Comparison of ENCODE assay signal across 20 cellular contexts in genomic region chr1:9481048-9481447, GRCh38. TPM values are rescaled to one million over a fixed set of nuclear protein-coding genes. Genes with fewer than 3 reads are reported as not detected.
DNase-seq lines count a peak whose midpoint lies in the region; ATAC-seq, FAIRE-seq and TF ChIP-seq lines count a peak whose summit lies in the region.
"Had no signal": no experiment of that assay in that cellular context is flagged by ENCODE, and none has a peak within 500 bp of the region (broad histone marks: within the 10 kb centered on the region; RNA-seq: fewer than 3 reads in every experiment).

No MANE protein-coding gene starts in this region.

- no peak for TF ChIP-seq POLR2A in HepG2 (IDR thresholded peaks at IDR 0.05; ENCODE audit: insufficient read depth in 1 of 2, low read depth in 2 of 2, low read length in 2 of 2)

- no peaks in the 10 kb centered on the region for H3K9me3 ChIP-seq in HepG2 (ENCODE audit: low read length)
- H3K9me3 ChIP-seq: BE2C, MG63, Peyer's patch had no signal

- POLR2A ChIA-PET in HepG2 (lab: Yijun Ruan, JAX) = interaction anchor here (0.8 kb wide), 1 partner anchor 58 kb away, joined by 3 read pairs; the partner anchor contains the start of gene SLC25A33
- POLR2A ChIA-PET in WTC11 (lab: Charles Lee) = no interaction called here

- DNase-seq in NCI-H1417 (lab: John Stamatoyannopoulos, UW) = peak; percentile 10 to 53 (median 21)
- DNase-seq in NCI-H1417 treated with DMSO at 0.1 percent for 48 hours (lab: John Stamatoyannopoulos, UW) = no peak
- DNase-seq in NCI-H1105 (lab: John Stamatoyannopoulos, UW) = peak; percentile 1
- DNase-seq in NCI-H510A treated with DMSO at 0.1 percent for 48 hours (lab: John Stamatoyannopoulos, UW) = peak; percentile 99
- DNase-seq in HepG2 (ENCODE audit: low spot score) = no peak
- DNase-seq in cortex of kidney (lab: John Stamatoyannopoulos, UW) = no peak
- DNase-seq in WTC11 (ENCODE audit: low spot score) = no peak
- DNase-seq in DMS153 treated with DMSO at 0.1 percent for 48 hours (lab: John Stamatoyannopoulos, UW; ENCODE audit: unreplicated experiment) = no peak
- DNase-seq: 8988T; BE2C; CD4-positive, alpha-beta T cell; DMS 273 treated with DMSO at 0.1 percent for 48 hours; HFFc6; MG63; NCI-H1930; NCI-H2227 treated with DMSO at 0.1 percent for 48 hours; NCI-H82; Peyer's patch had no signal

- H3K4me1 ChIP-seq in HepG2 (ENCODE audit: insufficient read depth, low read length) = peaks cover 30% of the 10 kb centered on the region
- H3K4me1 ChIP-seq: BE2C, Peyer's patch had no signal

- H3K36me3 Mint-ChIP-seq in WTC11 = no peaks in the 10 kb centered on the region

- 0 out of 2 replicates have a peak overlapping the region, but pooled peaks have one; percentile 20 for H3K4me2 ChIP-seq in HepG2 (ENCODE audit: low read depth, low read length)

- FAIRE-seq in HepG2 (lab: Jason Lieb, UNC) = no peak
- FAIRE-seq: GM19239 had no signal

- TF ChIP-seq CTCF in HepG2 (CRISPR knock-in tag; IDR thresholded peaks at IDR 0.05) (no peak), WTC11 (IDR thresholded peaks at IDR 0.05) (no peak)

- no peak for TF ChIP-seq RAD21 in HepG2 (CRISPR knock-in tag; IDR thresholded peaks at IDR 0.05)

- H3K9ac ChIP-seq in HepG2 (ENCODE audit: insufficient read depth, low read depth, low read length) = no peak overlapping the region

- H3K27ac ChIP-seq in HepG2 (ENCODE audit: extremely low read length, insufficient read depth, low read length) = no peak overlapping the region
- H3K27ac ChIP-seq: Peyer's patch had no signal

- no peak overlapping the region for H2AFZ ChIP-seq in HepG2 (ENCODE audit: low read length)

- no peak overlapping the region for H3K4me3 ChIP-seq in HepG2 (replicated peaks in 1 of 3; ENCODE audit: insufficient read depth in 1 of 3, low read depth in 2 of 3, low read length in 3 of 3)
- H3K4me3 ChIP-seq: MG63, Peyer's patch had no signal

- TF ChIP-seq EP300 in HepG2 (IDR thresholded peaks at IDR 0.05; ENCODE audit: low read depth in 2 of 2, low read length in 2 of 2) (no peak), HepG2 (CRISPR knock-in tag; IDR thresholded peaks at IDR 0.05; ENCODE audit: borderline replicate concordance) (no peak)

- intact Hi-C loops in HepG2 (cut with micrococcal nuclease; ENCODE audit: unreplicated experiment) = no loop called here

- no peak overlapping the region for H3K27ac Mint-ChIP-seq in WTC11
- H3K27ac Mint-ChIP-seq: CD4-positive, alpha-beta T cell; HFFc6 had no signal

- H3K4me3 Mint-ChIP-seq in WTC11 = no peak overlapping the region
- H3K4me3 Mint-ChIP-seq: CD4-positive, alpha-beta T cell; HFFc6 had no signal

- BruUV-seq in HepG2 (replicated peaks; lab: Mats Ljungman, UMichigan) = no TSS peak

- in situ Hi-C loops in HepG2 (cut with HindIII; ENCODE audit: extremely low pct_ligation_motif_present, low pct_unique_long_range_greater_than_20kb) = no loop called here

- H3K4me1 Mint-ChIP-seq in WTC11 = no peaks in the 10 kb centered on the region

- H3K27me3 Mint-ChIP-seq in WTC11 (ENCODE audit: low read depth) = no peaks in the 10 kb centered on the region

- H3K79me2 ChIP-seq in HepG2 (ENCODE audit: insufficient read depth, low read length) = no peaks in the 10 kb centered on the region

- H3K36me3 ChIP-seq in HepG2 (replicated peaks in 1 of 2; ENCODE audit: control insufficient read depth in 1 of 2, insufficient read depth in 2 of 2, low read length in 2 of 2) = no peaks in the 10 kb centered on the region
- H3K36me3 ChIP-seq: BE2C, MG63, Peyer's patch had no signal

- no peaks in the 10 kb centered on the region for H3K9me3 Mint-ChIP-seq in WTC11
- H3K9me3 Mint-ChIP-seq: CD4-positive, alpha-beta T cell; HFFc6 had no signal

- CTCF ChIA-PET in HepG2 (lab: Yijun Ruan, JAX; ENCODE audit: low intra/inter-chr PET ratio, low total read pairs) (no interaction called here), WTC11 (lab: Charles Lee) (interaction anchor here (1.2 to 1.4 kb wide), 2 partner anchors 191 to 214 kb away, joined by 3 to 5 read pairs; no protein-coding TSS in a partner anchor)

- peaks cover 0 to 26% of the 10 kb centered on the region in 2 experiments; a peak in 3 of 5 replicates for H3K27me3 ChIP-seq in HepG2 (ENCODE audit: control insufficient read depth in 1 of 2, insufficient read depth in 2 of 2, low read length in 2 of 2)
- H3K27me3 ChIP-seq: BE2C, MG63, Peyer's patch had no signal

- 10% methylated on average over 6 of the region's 6 CpGs for WGBS in HepG2 (ENCODE audit: low lambda C conversion rate)

- no peaks in the 10 kb centered on the region for H4K20me1 ChIP-seq in HepG2 (ENCODE audit: insufficient read depth, low read length)

- ATAC-seq in HepG2 (no peak), WTC11 (no peak)
- ATAC-seq: Right ventricle myocardium inferior had no signal

TF ChIP-seq in HepG2, 621 proteins besides CTCF, POLR2A, EP300 and RAD21 (continues in another document):
- TF ChIP-seq TBX2 (CRISPR knock-in tag; IDR thresholded peaks at IDR 0.05; ENCODE audit: borderline replicate concordance) = no peak
- TF ChIP-seq CSRNP2 (CRISPR knock-in tag; conservative IDR thresholded peaks at IDR 0.05; ENCODE audit: low read depth) = no peak
- 0 out of 2 replicates have a peak, but pooled peaks have one; percentile 53 for TF ChIP-seq NFIB (CRISPR knock-in tag; IDR thresholded peaks at IDR 0.05; ENCODE audit: borderline replicate concordance)

TF ChIP-seq in WTC11, 78 proteins besides CTCF, POLR2A, EP300 and RAD21 (continues in another document):
- TF ChIP-seq TP53 (CRISPR knock-in tag; IDR thresholded peaks at IDR 0.05) = no peak
- TF ChIP-seq USF1 (CRISPR knock-in tag; IDR thresholded peaks at IDR 0.05) = no peak
- no peak for TF ChIP-seq PREB (CRISPR knock-in tag; IDR thresholded peaks at IDR 0.05; ENCODE audit: borderline replicate concordance)
- TF ChIP-seq NFATC4 (CRISPR knock-in tag; IDR thresholded peaks at IDR 0.05) = no peak
- TF ChIP-seq ELF4 (CRISPR knock-in tag; IDR thresholded peaks at IDR 0.05; ENCODE audit: low read depth) = no peak
- no peak for TF ChIP-seq NR3C1 (CRISPR knock-in tag; conservative IDR thresholded peaks at IDR 0.05; ENCODE audit: low read depth)
- no peak for TF ChIP-seq JUN (CRISPR knock-in tag; IDR thresholded peaks at IDR 0.05)
- TF ChIP-seq SP1 (CRISPR knock-in tag; conservative IDR thresholded peaks at IDR 0.05) = no peak
- no peak for TF ChIP-seq FOXK1 (CRISPR knock-in tag; IDR thresholded peaks at IDR 0.05)
- no peak for TF ChIP-seq JAZF1 (CRISPR knock-in tag; IDR thresholded peaks at IDR 0.05)
- TF ChIP-seq MLX (CRISPR knock-in tag; IDR thresholded peaks at IDR 0.05) = no peak
- no peak for TF ChIP-seq ATF3 (CRISPR knock-in tag; conservative IDR thresholded peaks at IDR 0.05)
- TF ChIP-seq NFE2L1 (CRISPR knock-in tag; IDR thresholded peaks at IDR 0.05) = no peak

RNA-seq across cellular contexts. Expression of gene SLC25A33, which starts 58.2 kb away (rescaled TPM):
- total RNA-seq in HepG2 (2016; rRNA removed; fragmentation: Illumina TruSeq; extraction: Trizol) = 48.6 and 50.3 TPM in 2 replicates
- 154 and 160 TPM in 2 replicates for total RNA-seq in HepG2 (2016; cell fraction: cytosol; rRNA removed; fragmentation: Illumina TruSeq; extraction: Trizol; ENCODE audit: low read depth)
- total RNA-seq in HepG2 (2016; cell fraction: insoluble cytoplasmic fraction; rRNA removed; fragmentation: Illumina TruSeq; extraction: Trizol) = 44.1 and 53.1 TPM in 2 replicates
- 183 TPM in 2 replicates for total RNA-seq in HepG2 (2016; cell fraction: membrane; rRNA removed; fragmentation: Illumina TruSeq; extraction: Trizol)
- 22.6 and 24.9 TPM in 2 replicates for total RNA-seq in HepG2 (2016; cell fraction: nucleus; rRNA removed; fragmentation: Illumina TruSeq; extraction: Trizol)
- polyA plus RNA-seq in HepG2 (2011; rRNA removed) = 15.2 and 15.4 TPM in 2 replicates
- 15.2 and 20.3 TPM in 2 replicates for polyA plus RNA-seq in HepG2 (2011; cell fraction: cytosol; rRNA removed)
- polyA plus RNA-seq in HepG2 (2011; cell fraction: nucleus; rRNA removed) = 5.8 and 8.1 TPM in 2 replicates
- polyA plus RNA-seq in HepG2 (2012) = 20.1 and 21.0 TPM in 2 replicates
- 153 and 173 TPM in 2 replicates for polyA plus RNA-seq in HepG2 (2016; cell fraction: cytosol; fragmentation: Illumina TruSeq; extraction: Trizol; ENCODE audit: low read depth)
- 42.4 and 45.4 TPM in 2 replicates for polyA plus RNA-seq in HepG2 (2016; cell fraction: insoluble cytoplasmic fraction; fragmentation: Illumina TruSeq; extraction: Trizol; ENCODE audit: low read depth)
- polyA plus RNA-seq in HepG2 (2016; cell fraction: membrane; fragmentation: Illumina TruSeq; extraction: Trizol; ENCODE audit: low read depth) = 145 and 151 TPM in 2 replicates
- 34.7 and 35.9 TPM in 2 replicates for polyA plus RNA-seq in HepG2 (2016; cell fraction: nucleus; fragmentation: Illumina TruSeq; extraction: Trizol; ENCODE audit: insufficient read depth, low read depth)
- 5.3 and 8.8 TPM in 2 replicates for polyA minus RNA-seq in HepG2 (2011; rRNA and poly(A)+ RNA removed; ENCODE audit: low replicate concordance)
- polyA minus RNA-seq in HepG2 (2011; cell fraction: cytosol; rRNA and poly(A)+ RNA removed) = 11.6 and 12.6 TPM in 2 replicates
- polyA minus RNA-seq in HepG2 (2011; cell fraction: nucleus; rRNA and poly(A)+ RNA removed) = 10.7 and 13.2 TPM in 2 replicates
- total RNA-seq in WTC11 (2021) = 8.8 to 9.3 TPM (median 9.2 TPM) in 3 replicates

Comparison
In these comparisons a context has a peak if more than half of its experiments do, and no peak if none do; other contexts are left out.
1. DNase-seq: peak in NCI-H1417 (3 of 3), NCI-H1105 (single experiment) and NCI-H510A treated with DMSO at 0.1 percent for 48 hours (single experiment); none in NCI-H1417 treated with DMSO at 0.1 percent for 48 hours (single experiment), HepG2 (single experiment), cortex of kidney (single experiment), WTC11 (single experiment) and DMS153 treated with DMSO at 0.1 percent for 48 hours (single experiment).